ENCODE assay signal across 1 cellular context in genomic region chr2:161306919-161307318, GRCh38.
A peak's percentile ranks its signal among the peaks of the same experiment; 100 is the strongest.
TF ChIP-seq lines count a peak whose summit lies in the region.

No MANE protein-coding gene starts in this region.

TF ChIP-seq in HepG2, 621 proteins besides CTCF, POLR2A, EP300 and RAD21:
- TF ChIP-seq ZFX (CRISPR knock-in tag; IDR thresholded peaks at IDR 0.05; ENCODE audit: low read depth) (no peak), GATAD2A (CRISPR knock-in tag; IDR thresholded peaks at IDR 0.05) (0 out of 2 replicates have a peak, but pooled peaks have one; percentile 22), STAG1 (CRISPR knock-in tag; IDR thresholded peaks at IDR 0.05) (peak; percentile 25), YEATS4 (CRISPR knock-in tag; IDR thresholded peaks at IDR 0.05; ENCODE audit: borderline replicate concordance) (0 out of 2 replicates have a peak, but pooled peaks have one; percentile 28), ZFP82 (CRISPR knock-in tag; IDR thresholded peaks at IDR 0.05; ENCODE audit: borderline replicate concordance) (no peak), ZNF503 (CRISPR knock-in tag; IDR thresholded peaks at IDR 0.05) (0 out of 2 replicates have a peak, but pooled peaks have one; percentile 19), XRCC5 (optimal IDR thresholded peaks at IDR 0.05; ENCODE audit: low read length) (peak; percentile 25), ISX (CRISPR knock-in tag; conservative IDR thresholded peaks at IDR 0.05) (0 out of 2 replicates have a peak, but pooled peaks have one; percentile 49)
